Comparison of ENCODE assay signal across 8 cellular contexts in the genomic region with DNA sequence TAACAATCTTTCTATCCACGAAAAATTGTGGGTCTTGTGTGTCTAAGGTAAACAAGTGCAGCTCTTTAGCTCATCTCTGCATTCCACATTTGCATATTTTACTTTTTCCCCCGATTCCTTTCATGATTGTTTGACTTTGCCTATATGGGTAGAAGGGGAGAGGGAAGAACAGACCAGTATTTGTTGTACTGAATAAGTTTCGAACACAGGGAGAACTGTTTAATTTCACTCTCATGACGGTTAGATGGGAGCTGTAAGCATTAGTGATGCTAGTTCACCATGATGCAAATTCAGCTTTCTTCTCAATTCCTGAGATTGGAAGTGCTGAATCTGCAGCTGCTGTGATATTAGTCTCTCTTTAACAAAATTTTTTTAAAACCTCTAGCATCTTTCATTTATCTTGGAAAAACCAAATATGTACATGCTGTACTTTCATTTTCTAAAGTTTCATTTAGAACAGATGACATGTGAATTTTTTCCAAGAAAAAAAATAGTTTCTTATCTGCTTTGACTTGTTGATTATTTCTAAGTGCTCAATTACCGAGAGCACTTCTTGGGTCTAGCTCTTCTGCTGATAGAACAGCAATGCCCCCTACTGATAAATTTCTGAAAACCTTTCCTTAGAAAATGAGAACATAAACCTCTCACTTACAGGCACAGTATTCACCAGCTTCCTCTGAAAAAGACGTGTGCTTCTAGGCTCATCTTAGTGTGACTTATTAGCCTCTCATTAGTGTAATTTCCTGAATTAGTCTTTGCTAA.
DNase-seq lines count a peak whose midpoint lies in the region; ATAC-seq and TF ChIP-seq lines count a peak whose summit lies in the region.

No MANE protein-coding gene starts in this region.

- H3K79me2 ChIP-seq in GM23338 (replicated peaks; ENCODE audit: insufficient read depth), result no peaks in the 10 kb centered on the region

- H3K36me3 ChIP-seq in GM23338 (ENCODE audit: insufficient read depth), result no peaks in the 10 kb centered on the region
- H3K36me3 ChIP-seq in H7 (replicated peaks; ENCODE audit: control insufficient read depth, insufficient read depth, low read length), result no peaks in the 10 kb centered on the region

- H3K36me3 Mint-ChIP-seq in GM23338 (ENCODE audit: low read depth), result peaks cover 2% of the 10 kb centered on the region; the same call in 1 of the 3 replicates

- no peak overlapping the region for H3K27ac Mint-ChIP-seq in GM23338

- H3K9me3 Mint-ChIP-seq in GM23338, result no peaks in the 10 kb centered on the region; the same call in 2 of the 3 replicates

- peaks cover 36% of the 10 kb centered on the region for H3K4me1 ChIP-seq in GM23338 (ENCODE audit: insufficient read depth)

- H3K27ac ChIP-seq in GM23338 (ENCODE audit: low read depth), result no peak overlapping the region

- H2AFZ ChIP-seq in GM23338, result no peak overlapping the region

- no peaks in the 10 kb centered on the region for H3K27me3 ChIP-seq in GM23338 (ENCODE audit: insufficient read depth)
- no peaks in the 10 kb centered on the region for H3K27me3 ChIP-seq in H7 (ENCODE audit: control insufficient read depth, insufficient read depth, low read length)

- H3F3A ChIP-seq in GM23338 (replicated peaks; ENCODE audit: low read depth), result no peaks in the 10 kb centered on the region

- no peak overlapping the region for H3K4me3 Mint-ChIP-seq in GM23338

- peak; percentile 82 for DNase-seq in Ammon's horn (ENCODE audit: low spot score)
- DNase-seq in GM23338 (ENCODE audit: low spot score), result peak; percentile 81
- peak; percentile 42 for DNase-seq in NCI-H446 treated with DMSO at 0.1 percent for 48 hours (lab: John Stamatoyannopoulos, UW)
- DNase-seq in choroid plexus epithelial cell (ENCODE audit: low read depth), result peak; percentile 33
- DNase-seq in pons (ENCODE audit: low spot score), result peak; percentile 96
- no peak for DNase-seq in NCI-H187 (lab: John Stamatoyannopoulos, UW)
- DNase-seq in H7, result no peak
- no peak for DNase-seq in NCI-H187 treated with DMSO at 0.1 percent for 48 hours (lab: John Stamatoyannopoulos, UW)

- peak; percentile 77 to 80 for TF ChIP-seq CTCF in GM23338 (conservative IDR thresholded peaks at IDR 0.05; ENCODE audit: low read depth in 2 of 2)
- peak; percentile 43 for TF ChIP-seq CTCF in choroid plexus epithelial cell (conservative IDR thresholded peaks at IDR 0.05; ENCODE audit: low read depth, low read length)

- H4K20me1 ChIP-seq in GM23338 (replicated peaks; ENCODE audit: insufficient read depth), result no peaks in the 10 kb centered on the region

- no peaks in the 10 kb centered on the region for H3K27me3 Mint-ChIP-seq in GM23338 (ENCODE audit: insufficient read depth, low read depth, poor library complexity)

- 0 out of 2 replicates have a peak overlapping the region, but pooled peaks have one; percentile 0 for H3K4me2 ChIP-seq in GM23338

- peak; percentile 93 for ATAC-seq in GM23338

- H3K4me1 Mint-ChIP-seq in GM23338, result peaks cover 49% of the 10 kb centered on the region

- H3K4me3 ChIP-seq in GM23338, result no peak overlapping the region
- no peak overlapping the region for H3K4me3 ChIP-seq in choroid plexus epithelial cell (ENCODE audit: low read depth, low read length)
- no peak overlapping the region for H3K4me3 ChIP-seq in H7 (ENCODE audit: insufficient read depth, low read depth, low read length)

- H3K9me2 ChIP-seq in GM23338 (ENCODE audit: insufficient read depth), result no peaks in the 10 kb centered on the region

TF ChIP-seq in GM23338, 12 proteins besides CTCF, POLR2A, EP300 and RAD21 (continues in another document):
- no peak for TF ChIP-seq NANOG (IDR thresholded peaks at IDR 0.05; ENCODE audit: borderline replicate concordance)
- TF ChIP-seq ZNF331 (CRISPR knock-in tag; IDR thresholded peaks at IDR 0.05; ENCODE audit: low read depth), result no peak
- TF ChIP-seq, protein P1, sequence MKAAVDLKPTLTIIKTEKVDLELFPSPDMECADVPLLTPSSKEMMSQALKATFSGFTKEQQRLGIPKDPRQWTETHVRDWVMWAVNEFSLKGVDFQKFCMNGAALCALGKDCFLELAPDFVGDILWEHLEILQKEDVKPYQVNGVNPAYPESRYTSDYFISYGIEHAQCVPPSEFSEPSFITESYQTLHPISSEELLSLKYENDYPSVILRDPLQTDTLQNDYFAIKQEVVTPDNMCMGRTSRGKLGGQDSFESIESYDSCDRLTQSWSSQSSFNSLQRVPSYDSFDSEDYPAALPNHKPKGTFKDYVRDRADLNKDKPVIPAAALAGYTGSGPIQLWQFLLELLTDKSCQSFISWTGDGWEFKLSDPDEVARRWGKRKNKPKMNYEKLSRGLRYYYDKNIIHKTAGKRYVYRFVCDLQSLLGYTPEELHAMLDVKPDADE (IDR thresholded peaks at IDR 0.05), result no peak
- no peak for TF ChIP-seq ZNF114 (CRISPR knock-in tag; IDR thresholded peaks at IDR 0.05)
- no peak for TF ChIP-seq EZH2phosphoT487 (IDR thresholded peaks at IDR 0.05; ENCODE audit: unreplicated experiment)
- TF ChIP-seq POLR2AphosphoS5 (IDR thresholded peaks at IDR 0.05; ENCODE audit: low read depth), result no peak
- no peak for TF ChIP-seq REST (IDR thresholded peaks at IDR 0.05; ENCODE audit: unreplicated experiment)
- TF ChIP-seq STAT1 (IDR thresholded peaks at IDR 0.05; ENCODE audit: unreplicated experiment), result no peak

Comparison
In these comparisons a context has a peak if more than half of its experiments do, and no peak if none do; other contexts are left out.
1. DNase-seq: peak in Ammon's horn (single experiment), GM23338 (single experiment), NCI-H446 treated with DMSO at 0.1 percent for 48 hours (single experiment), choroid plexus epithelial cell (single experiment) and pons (single experiment); none in NCI-H187 (0 of 2), H7 (single experiment) and NCI-H187 treated with DMSO at 0.1 percent for 48 hours (single experiment).